In genomic region chr10:48655426-48656240, GRCh38 we compare ENCODE assay signal across 8 cellular contexts. TPM values are rescaled to one million over a fixed set of nuclear protein-coding genes. Genes with fewer than 3 reads are reported as not detected.
DNase-seq lines count a peak whose midpoint lies in the region; ATAC-seq, FAIRE-seq and TF ChIP-seq lines count a peak whose summit lies in the region.

No MANE protein-coding gene starts in this region.

- H3K9me3 Mint-ChIP-seq in immature natural killer cell, result no peaks in the 10 kb centered on the region

- FAIRE-seq in small intestine (lab: Jason Lieb, UNC), result no peak

- no peaks in the 10 kb centered on the region for H3K36me3 Mint-ChIP-seq in immature natural killer cell

- H3K27me3 ChIP-seq in brain microvascular endothelial cell (replicated peaks) (no peaks in the 10 kb centered on the region), small intestine (ENCODE audit: control insufficient read depth in 2 of 2, insufficient read depth in 2 of 2, low read length in 2 of 2) (no peaks in the 10 kb centered on the region)

- in situ Hi-C loops in Caki2 (cut with HindIII; ENCODE audit: low pct_unique_long_range_greater_than_20kb, low sequenced_read_pairs) (no loop called here), brain microvascular endothelial cell (cut with HindIII; ENCODE audit: low pct_ligation_motif_present, low sequenced_read_pairs) (no loop called here)

- no peak overlapping the region for H3K27ac Mint-ChIP-seq in immature natural killer cell

- no peaks in the 10 kb centered on the region for H3K9me3 ChIP-seq in small intestine (ENCODE audit: control insufficient read depth, low read depth)

- H3K27me3 Mint-ChIP-seq in immature natural killer cell (ENCODE audit: low read depth in 3 of 3), result peaks cover 7 to 9% (median 7%) of the 10 kb centered on the region in 3 donors

- H3K4me3 ChIP-seq in LNCaP clone FGC (ENCODE audit: low read depth, low read length) (peak overlapping the region; percentile 40), brain microvascular endothelial cell (ENCODE audit: low read depth, low read length) (peak overlapping the region; percentile 62), small intestine (ENCODE audit: low read depth in 1 of 2, low read length in 2 of 2) (peak overlapping the region; percentile 24 to 37)

- ATAC-seq in GM21390 (IDR thresholded peaks at IDR 0.05; ENCODE audit: unreplicated experiment), result peak; percentile 17
- ATAC-seq in HG03342 (IDR thresholded peaks at IDR 0.05; ENCODE audit: unreplicated experiment), result no peak

- H3K27ac ChIP-seq in brain microvascular endothelial cell (no peak overlapping the region), small intestine (ENCODE audit: low read depth in 1 of 2, low read length in 1 of 2) (no peak overlapping the region)

- no peaks in the 10 kb centered on the region for H3K4me1 ChIP-seq in small intestine (ENCODE audit: control insufficient read depth in 2 of 2, insufficient read depth in 1 of 2, low read depth in 1 of 2, low read length in 1 of 2)

- DNase-seq in Caki2 (ENCODE audit: low read depth) (peak; percentile 82), LNCaP clone FGC (ENCODE audit: low read depth) (peak; percentile 17), brain microvascular endothelial cell (peak; percentile 32), immature natural killer cell (no peak), small intestine (peak; percentile 59), NAMALWA (ENCODE audit: low spot score) (no peak)

- H3K36me3 ChIP-seq in brain microvascular endothelial cell (replicated peaks) (no peaks in the 10 kb centered on the region), small intestine (ENCODE audit: control insufficient read depth in 2 of 2, insufficient read depth in 2 of 2, low read length in 2 of 2) (no peaks in the 10 kb centered on the region)

- peak overlapping the region in 3 of 5 donors; percentile 17 to 55 (median 39) for H3K4me3 Mint-ChIP-seq in immature natural killer cell

- TF ChIP-seq CTCF in LNCaP clone FGC (IDR thresholded peaks at IDR 0.05; ENCODE audit: control insufficient read depth, extremely low read depth, insufficient read depth), result no peak
- no peak for TF ChIP-seq CTCF in brain microvascular endothelial cell (IDR thresholded peaks at IDR 0.05; ENCODE audit: low read depth, low read length, missing control alignments)

- WGBS in small intestine, 3 donors, result 8 to 16% (median 13%) methylated on average over 46 to 55 of the region's 55 CpGs

- peaks cover 7% of the 10 kb centered on the region in 2 donors for H3K4me1 Mint-ChIP-seq in immature natural killer cell

RNA-seq across cellular contexts. Expression of gene WDFY4, which starts 29.0 kb away (rescaled TPM):
- not detected in 2 replicates for total RNA-seq in Caki2 (2014; rRNA removed; shearing (Covaris generic); ENCODE audit: low replicate concordance)
- 1 to 10 TPM in 2 of 3 donors, not detected in 1; 1.0 to 2.2 TPM for polyA plus RNA-seq in immature natural killer cell
- 1 to 10 TPM in 1 of 3 donors, under 1 TPM in 2; under 0.01 to 1.5 (median 0.27) TPM for polyA plus RNA-seq in small intestine

RNA-seq across cellular contexts. Expression of gene ARHGAP22, which starts 50.8 kb away (rescaled TPM):
- 3.5 and 14.8 TPM in 2 replicates for total RNA-seq in Caki2 (2014; rRNA removed; shearing (Covaris generic); ENCODE audit: low replicate concordance)
- polyA plus RNA-seq in immature natural killer cell (not detected), small intestine (1 to 10 TPM in 1 of 3 donors, under 1 TPM in 1, not detected in 1; 0.54 to 1.4 TPM)

Comparison
In these comparisons a context has a peak if more than half of its experiments do, and no peak if none do; other contexts are left out.
1. DNase-seq: peak in Caki2 (single experiment), LNCaP clone FGC (single experiment), brain microvascular endothelial cell (single experiment) and small intestine (single experiment); none in immature natural killer cell (0 of 3) and NAMALWA (single experiment).
2. Peak in every context shown above with its lines, with median percentiles within 50 percentile points of each other: H3K4me3 ChIP-seq.